In the genomic region with DNA sequence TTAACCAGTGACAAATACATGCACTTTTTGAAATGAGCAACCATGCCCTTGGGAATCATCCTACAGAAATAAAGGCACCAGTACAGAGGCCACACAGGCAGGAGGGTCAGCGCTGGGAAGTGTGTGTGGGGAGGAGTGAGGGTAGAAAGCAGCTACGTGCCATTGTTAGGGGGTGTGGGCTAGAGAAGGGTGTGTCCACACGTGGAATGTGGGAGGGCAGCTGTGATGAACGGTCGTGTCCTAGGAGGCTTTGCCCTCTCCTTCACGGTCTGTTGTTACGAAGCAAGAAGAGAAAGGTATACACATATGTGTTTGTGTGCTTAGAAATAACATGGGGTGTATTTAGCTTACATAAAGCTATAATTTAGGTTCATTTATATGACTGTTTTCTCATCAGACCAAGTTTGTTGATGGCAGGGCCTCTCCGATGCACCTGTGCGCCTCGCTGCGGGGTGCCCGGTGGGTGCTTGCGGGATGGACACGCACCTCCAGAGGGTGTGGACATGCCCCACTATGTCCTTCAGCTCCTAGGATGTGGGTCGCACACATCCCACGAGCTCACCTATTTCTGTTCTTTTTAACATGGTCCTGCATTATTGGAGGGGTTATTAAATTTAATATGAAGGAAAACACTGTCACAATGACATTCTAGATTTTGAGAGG, we compare ENCODE assay signal across 21 cellular contexts. TPM values are rescaled to one million over a fixed set of nuclear protein-coding genes. Genes with fewer than 3 reads are reported as not detected.
A peak's percentile ranks its signal among the peaks of the same experiment; 100 is the strongest.
DNase-seq lines count a peak whose midpoint lies in the region; ATAC-seq and TF ChIP-seq lines count a peak whose summit lies in the region.
"Had no signal": no experiment of that assay in that cellular context is flagged by ENCODE, and none has a peak within 500 bp of the region (broad histone marks: within the 10 kb centered on the region; RNA-seq: fewer than 3 reads in every experiment).

No MANE protein-coding gene starts in this region.

- H3K79me2 ChIP-seq in hepatocyte, result no peaks in the 10 kb centered on the region

- no peaks in the 10 kb centered on the region for H3K9me2 ChIP-seq in hepatocyte (replicated peaks; ENCODE audit: insufficient read depth)

- no peak overlapping the region for H3K4me3 Mint-ChIP-seq in activated T-cell treated with anti-CD3 and anti-CD28 coated beads, Interleukin-2, amount 50 U/mL, for 24 hours
- H3K4me3 Mint-ChIP-seq in T-helper 17 cell, result no peak overlapping the region
- H3K4me3 Mint-ChIP-seq: CD14-positive monocyte had no signal

- H4K20me1 ChIP-seq in hepatocyte (ENCODE audit: insufficient read depth, poor library complexity, severe bottlenecking), result no peaks in the 10 kb centered on the region

- peak overlapping the region; percentile 6 for H3K27ac Mint-ChIP-seq in activated T-cell treated with anti-CD3 and anti-CD28 coated beads, Interleukin-2, amount 50 U/mL, for 24 hours
- peak overlapping the region; percentile 80 for H3K27ac Mint-ChIP-seq in T-helper 17 cell
- H3K27ac Mint-ChIP-seq: CD14-positive monocyte had no signal

- no peaks in the 10 kb centered on the region for H3K27me3 ChIP-seq in hepatocyte
- no peaks in the 10 kb centered on the region for H3K27me3 ChIP-seq in WERI-Rb-1 (ENCODE audit: insufficient read depth, low read depth, severe bottlenecking)
- no peaks in the 10 kb centered on the region for H3K27me3 ChIP-seq in SJCRH30

- H3K36me3 Mint-ChIP-seq in activated T-cell treated with anti-CD3 and anti-CD28 coated beads, Interleukin-2, amount 50 U/mL, for 24 hours (ENCODE audit: low read depth), result peaks cover 92% of the 10 kb centered on the region
- peaks cover 15% of the 10 kb centered on the region for H3K36me3 Mint-ChIP-seq in T-helper 17 cell (ENCODE audit: low read depth)

- ATAC-seq in T-helper 17 cell, result no peak
- peak; percentile 27 for ATAC-seq in sciatic nerve
- ATAC-seq: HCT116 had no signal

- H3K36me3 ChIP-seq in hepatocyte (replicated peaks; ENCODE audit: insufficient read depth, low read depth) (no peaks in the 10 kb centered on the region), WERI-Rb-1 (peaks cover 89% of the 10 kb centered on the region), SJCRH30 (peaks cover 6% of the 10 kb centered on the region; the same call in 1 of the 2 replicates)

- TF ChIP-seq CTCF in hepatocyte (IDR thresholded peaks at IDR 0.05; ENCODE audit: poor library complexity) (no peak), WERI-Rb-1 (IDR thresholded peaks at IDR 0.05; ENCODE audit: low read depth, low read length) (no peak)

- H3K4me3 ChIP-seq in hepatocyte (no peak overlapping the region), WERI-Rb-1 (ENCODE audit: low read depth, low read length) (no peak overlapping the region), SJCRH30 (no peak overlapping the region)

- no peak overlapping the region for H2AFZ ChIP-seq in hepatocyte

- intact Hi-C loops in sciatic nerve (cut with DNase I), result loop anchor here (10.0 kb wide), 1 partner anchor 75 kb away; no protein-coding TSS in a partner anchor

- peaks cover 2% of the 10 kb centered on the region for H3K4me1 Mint-ChIP-seq in activated T-cell treated with anti-CD3 and anti-CD28 coated beads, Interleukin-2, amount 50 U/mL, for 24 hours (ENCODE audit: low read depth)
- peaks cover 6% of the 10 kb centered on the region for H3K4me1 Mint-ChIP-seq in T-helper 17 cell
- H3K4me1 Mint-ChIP-seq: CD14-positive monocyte had no signal

- peak overlapping the region; percentile 55 for H3K27ac ChIP-seq in hepatocyte
- H3K27ac ChIP-seq in WERI-Rb-1, result no peak overlapping the region
- H3K27ac ChIP-seq in SJCRH30, result no peak overlapping the region
- H3K27ac ChIP-seq: 22Rv1 had no signal

- no peak overlapping the region for H3K4me2 ChIP-seq in hepatocyte

- H3K9me3 Mint-ChIP-seq in activated T-cell treated with anti-CD3 and anti-CD28 coated beads, Interleukin-2, amount 50 U/mL, for 24 hours, result no peaks in the 10 kb centered on the region
- H3K9me3 Mint-ChIP-seq: CD14-positive monocyte had no signal

- whole genome bisulfite sequencing in hepatocyte (ENCODE audit: low lambda C conversion rate, missing lambda C conversion rate), result 77% methylated on average over 16 of the region's 16 CpGs

- DNase-seq in activated T-cell treated with anti-CD3 and anti-CD28 coated beads, Interleukin-2, amount 50 U/mL, for 24 hours, result no peak
- no peak for DNase-seq in activated T-cell treated with anti-CD3 and anti-CD28 coated beads, Interleukin-2, amount 50 U/mL, for 48 hours
- DNase-seq in T-helper 17 cell, result no peak
- no peak for DNase-seq in hepatocyte (ENCODE audit: low spot score)
- no peak for DNase-seq in sciatic nerve (ENCODE audit: low spot score)
- no peak for DNase-seq in WERI-Rb-1
- DNase-seq in SJCRH30, result no peak
- no peak for DNase-seq in inferior parietal cortex (ENCODE audit: extremely low spot score)
- DNase-seq: DMS 273 treated with DMSO at 0.1 percent for 48 hours, DND-41, GOT3, KBM-7, NCI-H1417, NCI-H187, NCI-H2227 treated with DMSO at 0.1 percent for 48 hours, NCI-H510A treated with DMSO at 0.1 percent for 48 hours, NCI-H82, OCI-M1 had no signal

- H3K4me1 ChIP-seq in hepatocyte (ENCODE audit: insufficient read depth) (peaks cover 17% of the 10 kb centered on the region), SJCRH30 (no peaks in the 10 kb centered on the region)

- H3K9me3 ChIP-seq in T-helper 17 cell (ENCODE audit: control insufficient read depth, low read length, poor library complexity, severe bottlenecking), result no peaks in the 10 kb centered on the region
- H3K9me3 ChIP-seq in hepatocyte (ENCODE audit: low read depth), result no peaks in the 10 kb centered on the region
- H3K9me3 ChIP-seq in WERI-Rb-1 (ENCODE audit: severe bottlenecking), result no peaks in the 10 kb centered on the region
- no peaks in the 10 kb centered on the region for H3K9me3 ChIP-seq in SJCRH30 (replicated peaks)

- no peaks in the 10 kb centered on the region for H3K27me3 Mint-ChIP-seq in activated T-cell treated with anti-CD3 and anti-CD28 coated beads, Interleukin-2, amount 50 U/mL, for 24 hours
- no peaks in the 10 kb centered on the region for H3K27me3 Mint-ChIP-seq in T-helper 17 cell

RNA-seq across cellular contexts. Expression of a gene that starts 16.9 kb away (rescaled TPM):
- total RNA-seq in T-helper 17 cell, result 10 to 100 TPM; 58.5 to 81.0 TPM
- 46.3 and 48.3 TPM in 2 replicates for total RNA-seq in hepatocyte
- polyA plus RNA-seq in hepatocyte, result 102 and 126 TPM in 2 replicates
- 25.4 TPM for total RNA-seq in sciatic nerve
- 21.4 and 22.0 TPM in 2 replicates for total RNA-seq in SJCRH30 (2014; rRNA removed; shearing (Covaris generic))

RNA-seq across cellular contexts. Expression of a gene that starts 27.2 kb away (rescaled TPM):
- total RNA-seq in T-helper 17 cell, result 10 to 100 TPM; 89.7 to 97.5 TPM
- 101 and 109 TPM in 2 replicates for total RNA-seq in hepatocyte
- polyA plus RNA-seq in hepatocyte, result 72.3 and 75.0 TPM in 2 replicates
- total RNA-seq in sciatic nerve, result 207 TPM
- total RNA-seq in SJCRH30 (2014; rRNA removed; shearing (Covaris generic)), result 62.0 and 83.3 TPM in 2 replicates
